ENCODE assay signal across 1 cellular context in genomic region chr17:29155966-29156338, GRCh38.
TF ChIP-seq lines count a peak whose summit lies in the region.

No MANE protein-coding gene starts in this region.

TF ChIP-seq in GM23338, 12 proteins besides CTCF, POLR2A, EP300 and RAD21 (continued from another document):
- TF ChIP-seq REST (IDR thresholded peaks at IDR 0.05; ENCODE audit: unreplicated experiment) (no peak), NANOG (IDR thresholded peaks at IDR 0.05; ENCODE audit: borderline replicate concordance) (no peak), ETS1 (IDR thresholded peaks at IDR 0.05) (no peak), CREB1 (CRISPR knock-in tag; IDR thresholded peaks at IDR 0.05; ENCODE audit: low read depth) (no peak), EZH2phosphoT487 (IDR thresholded peaks at IDR 0.05; ENCODE audit: unreplicated experiment) (no peak), JUNB (IDR thresholded peaks at IDR 0.05; ENCODE audit: unreplicated experiment) (no peak), STAT1 (IDR thresholded peaks at IDR 0.05; ENCODE audit: unreplicated experiment) (no peak)
